Comparison of ENCODE assay signal across 1 cellular context in the genomic region with DNA sequence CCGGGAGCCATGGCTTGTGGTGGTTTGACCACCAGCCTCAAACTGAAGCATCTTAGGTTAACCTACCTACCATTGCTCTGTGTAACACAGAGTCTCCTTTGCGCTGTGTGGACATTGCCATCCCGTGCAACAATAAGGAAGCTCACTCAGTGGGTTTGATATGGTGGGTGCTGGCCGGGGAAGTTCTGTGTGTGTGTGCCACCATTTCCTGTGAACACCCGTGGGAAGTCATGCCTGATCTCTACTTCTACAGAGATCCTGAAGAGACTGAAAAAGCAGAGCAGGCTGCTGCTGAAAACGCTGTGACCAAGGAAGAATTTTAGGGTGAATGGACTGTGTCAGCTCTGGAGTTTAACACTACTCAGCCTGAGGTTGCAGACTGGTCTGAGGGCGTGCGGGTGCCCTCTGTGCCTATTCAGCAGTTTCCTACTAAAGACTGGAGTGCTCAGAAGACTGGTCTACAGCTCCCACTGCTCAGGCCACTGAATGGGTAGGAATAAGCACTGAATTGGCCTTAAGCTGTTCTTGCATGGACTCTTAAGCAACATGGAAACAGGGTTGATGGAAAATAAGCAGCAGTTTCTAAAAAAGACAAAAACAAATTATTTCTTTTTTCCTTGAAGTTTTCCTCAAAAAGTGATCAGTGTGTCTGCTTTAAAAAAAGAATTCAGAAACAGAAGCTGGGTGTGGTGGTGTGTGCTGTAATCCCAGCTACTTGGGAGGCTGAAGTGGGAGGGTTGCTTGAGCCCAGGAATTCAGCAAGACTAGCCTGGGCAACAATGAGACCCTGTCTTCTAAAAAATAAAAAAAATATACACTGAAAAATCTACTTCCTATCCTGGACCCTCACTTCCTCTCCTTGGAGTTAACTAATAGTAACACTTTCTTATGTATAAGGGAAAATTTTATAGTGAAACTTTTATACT.
TF ChIP-seq lines count a peak whose summit lies in the region.

No MANE protein-coding gene starts in this region.

TF ChIP-seq in HepG2, 621 proteins besides CTCF, POLR2A, EP300 and RAD21:
- TF ChIP-seq MAFK (conservative IDR thresholded peaks at IDR 0.05 in 1 of 2, IDR thresholded peaks at IDR 0.05 in 1 of 2; ENCODE audit: low read length in 2 of 2) (0 out of 4 replicates have a peak, but pooled peaks of 1 of the 2 experiments have one; percentile 14), ZSCAN21 (CRISPR knock-in tag; IDR thresholded peaks at IDR 0.05; ENCODE audit: borderline replicate concordance) (no peak)
